9 cellular contexts compared by ENCODE assay signal in genomic region chr3:129602730-129603560, GRCh38. TPM values are rescaled to one million over a fixed set of nuclear protein-coding genes. Genes with fewer than 3 reads are reported as not detected.
A peak's percentile ranks its signal among the peaks of the same experiment; 100 is the strongest.
DNase-seq lines count a peak whose midpoint lies in the region; FAIRE-seq and TF ChIP-seq lines count a peak whose summit lies in the region.
"Had no signal": no experiment of that assay in that cellular context is flagged by ENCODE, and none has a peak within 500 bp of the region (broad histone marks: within the 10 kb centered on the region; RNA-seq: fewer than 3 reads in every experiment).

No MANE protein-coding gene starts in this region.

- peak; percentile 98 for DNase-seq in H54 (ENCODE audit: insufficient read length, low spot score)
- peak; percentile 96 for DNase-seq in astrocyte of the hippocampus (ENCODE audit: low read depth, low spot score)
- peak; percentile 66 for DNase-seq in iPS-NIHi11 (ENCODE audit: low spot score)
- DNase-seq in stromal cell of bone marrow (ENCODE audit: low read depth): peak; percentile 87
- no peak for DNase-seq in mucosa of gallbladder (ENCODE audit: low spot score)
- DNase-seq in NCI-H1417 treated with DMSO at 0.1 percent for 48 hours (lab: John Stamatoyannopoulos, UW): no peak
- DNase-seq in stimulated activated naive CD4-positive, alpha-beta T cell treated with Interleukin-2 at 50 U/mL for 16 hours (lab: John Stamatoyannopoulos, UW): no peak
- DNase-seq in Calu3: no peak

- peaks cover 34% of the 10 kb centered on the region for H3K36me3 Mint-ChIP-seq in Calu3 (ENCODE audit: insufficient read depth, unreplicated experiment)

- TF ChIP-seq CTCF in Calu3 (IDR thresholded peaks at IDR 0.05; ENCODE audit: unreplicated experiment): no peak

- H3K27me3 Mint-ChIP-seq in Calu3 (ENCODE audit: unreplicated experiment): peaks cover 66% of the 10 kb centered on the region

- H3K4me3 Mint-ChIP-seq in Calu3 (ENCODE audit: low read depth, unreplicated experiment): no peak overlapping the region
- H3K4me3 Mint-ChIP-seq: T-helper 1 cell treated with Interleukin-12 subunit alpha and Interleukin-12 subunit beta and Interleukin-4 antibody, amounts not matched to agents 30 μg/mL and 1 μg/mL, for 36 hours had no signal

- H3K9me3 Mint-ChIP-seq in Calu3 (ENCODE audit: low read depth, unreplicated experiment): no peaks in the 10 kb centered on the region
- H3K9me3 Mint-ChIP-seq: T-helper 1 cell treated with Interleukin-12 subunit alpha and Interleukin-12 subunit beta and Interleukin-4 antibody, amounts not matched to agents 30 μg/mL and 1 μg/mL, for 36 hours had no signal

- intact Hi-C loops in Calu3 (cut with micrococcal nuclease; ENCODE audit: unreplicated experiment): no loop called here

- H3K4me1 Mint-ChIP-seq in Calu3 (ENCODE audit: low read depth, unreplicated experiment): peaks cover 28% of the 10 kb centered on the region

- TF ChIP-seq POLR2A in H54 (IDR thresholded peaks at IDR 0.05; ENCODE audit: low read depth, low read length): peak; percentile 50

- peak; percentile 53 for FAIRE-seq in H54 (lab: Jason Lieb, UNC)

- H3K27ac Mint-ChIP-seq in Calu3 (ENCODE audit: unreplicated experiment): no peak overlapping the region
- H3K27ac Mint-ChIP-seq: T-helper 1 cell treated with Interleukin-12 subunit alpha and Interleukin-12 subunit beta and Interleukin-4 antibody, amounts not matched to agents 30 μg/mL and 1 μg/mL, for 36 hours had no signal

- CTCF ChIA-PET in Calu3 (lab: Charles Lee): interaction anchor here (1.1 kb wide), 1 partner anchor 8 kb away, joined by 3 read pairs; no protein-coding TSS in a partner anchor

- BruUV-seq in Calu3 (replicated peaks; lab: Mats Ljungman, UMichigan): no TSS peak

RNA-seq across cellular contexts. Expression of gene PLXND1, which starts 3.5 kb away (rescaled TPM):
- total RNA-seq in mucosa of gallbladder (82.2 TPM), Calu3 (2022) (16.3 and 22.0 TPM in 2 replicates)

RNA-seq across cellular contexts. Expression of gene H1-8, which starts 60.0 kb away (rescaled TPM):
- total RNA-seq in mucosa of gallbladder (not detected), Calu3 (2022) (not detected in 2 replicates)

Comparison
In these comparisons a context has a peak if more than half of its experiments do, and no peak if none do; other contexts are left out.
1. DNase-seq: peak in H54 (single experiment), astrocyte of the hippocampus (single experiment), iPS-NIHi11 (single experiment) and stromal cell of bone marrow (single experiment); none in mucosa of gallbladder (single experiment), NCI-H1417 treated with DMSO at 0.1 percent for 48 hours (single experiment), stimulated activated naive CD4-positive, alpha-beta T cell treated with Interleukin-2 at 50 U/mL for 16 hours (single experiment) and Calu3 (single experiment).